27 cellular contexts compared by ENCODE assay signal in genomic region chr5:180910182-180910581, GRCh38. TPM values are rescaled to one million over a fixed set of nuclear protein-coding genes. Genes with fewer than 3 reads are reported as not detected.
"Had no signal": no experiment of that assay in that cellular context is flagged by ENCODE, and none has a peak within 500 bp of the region (broad histone marks: within the 10 kb centered on the region; RNA-seq: fewer than 3 reads in every experiment).

No MANE protein-coding gene starts in this region.

- H3K9me3 Mint-ChIP-seq: activated CD4-positive, alpha-beta T cell treated with anti-CD3 and anti-CD28 coated beads, Interleukin-2, amount 10 ng/mL, durations not matched to agents 7 days and 5 days; activated CD8-positive, alpha-beta T cell treated with anti-CD3 and anti-CD28 coated beads for 36 hours; activated naive CD8-positive, alpha-beta T cell treated with anti-CD3 and anti-CD28 coated beads for 36 hours; activated T-cell treated with anti-CD3 and anti-CD28 coated beads, Interleukin-2, amount 50 U/mL, for 24 hours; stimulated activated naive CD8-positive, alpha-beta T cell treated with anti-CD3 and anti-CD28 coated beads, Interleukin-15, Interleukin-2, amounts not matched to agents 100 ng/mL and 50 ng/mL, for 24 hours; T-helper 1 cell treated with Interleukin-12 subunit alpha and Interleukin-12 subunit beta and Interleukin-4 antibody, amounts not matched to agents 30 μg/mL and 1 μg/mL, for 36 hours had no signal

- H3K27ac ChIP-seq: neural progenitor cell, tibial artery had no signal

- H3K9ac ChIP-seq: neural progenitor cell had no signal

- H3K4me3 ChIP-seq: heart right ventricle, neural progenitor cell, tibial artery had no signal

- ATAC-seq: activated CD8-positive, alpha-beta T cell treated with anti-CD3 and anti-CD28 coated beads for 36 hours; heart right ventricle; naive thymus-derived CD4-positive, alpha-beta T cell had no signal

- H3K4me1 ChIP-seq: neural progenitor cell, tibial artery had no signal

- FAIRE-seq: astrocyte, urothelium cell line had no signal

- DNase-seq: activated CD4-positive, alpha-beta T cell treated with anti-CD3 and anti-CD28 coated beads, Interleukin-2, amount 10 ng/mL, durations not matched to agents 7 days and 5 days; activated CD8-positive, alpha-beta T cell treated with anti-CD3 and anti-CD28 coated beads for 36 hours; activated naive CD4-positive, alpha-beta T cell treated with Interleukin-2 at 50 U/mL for 16 hours; activated naive CD8-positive, alpha-beta T cell treated with anti-CD3 and anti-CD28 coated beads for 36 hours; activated T-cell treated with anti-CD3 and anti-CD28 coated beads, Interleukin-2, amount 50 U/mL, for 24 hours; central memory CD4-positive, alpha-beta T cell; dermis blood vessel endothelial cell; effector CD8-positive, alpha-beta T cell; erythroblast; foreskin fibroblast; heart right ventricle; islet precursor cell; left cardiac atrium; naive thymus-derived CD4-positive, alpha-beta T cell; retina; stimulated activated CD4-positive, alpha-beta T cell treated with anti-CD3 and anti-CD28 coated beads, Interleukin-4, amount 100 ng/mL, for 24 hours; T1000; tibial artery had no signal

- H3K36me3 ChIP-seq: heart right ventricle, neural progenitor cell, tibial artery had no signal

- H3K9me3 ChIP-seq: heart right ventricle, tibial artery had no signal

- H3K27ac Mint-ChIP-seq: activated CD4-positive, alpha-beta T cell treated with anti-CD3 and anti-CD28 coated beads, Interleukin-2, amount 10 ng/mL, durations not matched to agents 7 days and 5 days; activated T-cell treated with anti-CD3 and anti-CD28 coated beads, Interleukin-2, amount 50 U/mL, for 24 hours; naive thymus-derived CD4-positive, alpha-beta T cell; neural progenitor cell; stimulated activated naive CD8-positive, alpha-beta T cell treated with anti-CD3 and anti-CD28 coated beads, Interleukin-15, Interleukin-2, amounts not matched to agents 100 ng/mL and 50 ng/mL, for 24 hours; T-helper 1 cell treated with Interleukin-12 subunit alpha and Interleukin-12 subunit beta and Interleukin-4 antibody, amounts not matched to agents 30 μg/mL and 1 μg/mL, for 36 hours had no signal

- H3K4me2 ChIP-seq: neural progenitor cell had no signal

- H3K4me3 Mint-ChIP-seq: activated CD4-positive, alpha-beta T cell treated with anti-CD3 and anti-CD28 coated beads, Interleukin-2, amount 10 ng/mL, durations not matched to agents 7 days and 5 days; activated CD8-positive, alpha-beta T cell treated with anti-CD3 and anti-CD28 coated beads for 36 hours; activated naive CD8-positive, alpha-beta T cell treated with anti-CD3 and anti-CD28 coated beads for 36 hours; activated T-cell treated with anti-CD3 and anti-CD28 coated beads, Interleukin-2, amount 50 U/mL, for 24 hours; naive thymus-derived CD4-positive, alpha-beta T cell; neural progenitor cell; stimulated activated naive CD8-positive, alpha-beta T cell treated with anti-CD3 and anti-CD28 coated beads, Interleukin-15, Interleukin-2, amounts not matched to agents 100 ng/mL and 50 ng/mL, for 24 hours; T-helper 1 cell treated with Interleukin-12 subunit alpha and Interleukin-12 subunit beta and Interleukin-4 antibody, amounts not matched to agents 30 μg/mL and 1 μg/mL, for 36 hours had no signal

- H3K4me1 Mint-ChIP-seq: activated CD4-positive, alpha-beta T cell treated with anti-CD3 and anti-CD28 coated beads, Interleukin-2, amount 10 ng/mL, durations not matched to agents 7 days and 5 days; naive thymus-derived CD4-positive, alpha-beta T cell had no signal

- H3K27me3 ChIP-seq: neural progenitor cell, tibial artery had no signal

RNA-seq across cellular contexts. Expression of gene BTNL8, which starts 11.2 kb away (rescaled TPM):
- total RNA-seq: activated CD4-positive, alpha-beta T cell treated with anti-CD3 and anti-CD28 coated beads, Interleukin-2, amount 10 ng/mL, durations not matched to agents 7 days and 5 days; activated CD8-positive, alpha-beta T cell treated with anti-CD3 and anti-CD28 coated beads for 36 hours; astrocyte; fibroblast of lung; mammary epithelial cell; naive thymus-derived CD4-positive, alpha-beta T cell; osteoblast; progenitor cell of endocrine pancreas had no signal
- polyA plus RNA-seq: fibroblast of lung; mammary epithelial cell; naive thymus-derived CD4-positive, alpha-beta T cell had no signal
